30 cellular contexts compared by ENCODE assay signal in genomic region chr6:3423439-3424184, GRCh38. TPM values are rescaled to one million over a fixed set of nuclear protein-coding genes. Genes with fewer than 3 reads are reported as not detected.
DNase-seq lines count a peak whose midpoint lies in the region; ATAC-seq, FAIRE-seq and TF ChIP-seq lines count a peak whose summit lies in the region.
"Had no signal": no experiment of that assay in that cellular context is flagged by ENCODE, and none has a peak within 500 bp of the region (broad histone marks: within the 10 kb centered on the region; RNA-seq: fewer than 3 reads in every experiment).

No MANE protein-coding gene starts in this region.

- H3K4me3 ChIP-seq in HEK293 (ENCODE audit: low read depth, low read length) (no peak overlapping the region), iPS-18a (ENCODE audit: low read length) (peak overlapping the region; percentile 31), psoas muscle (no peak overlapping the region), spleen (no peak overlapping the region)
- H3K4me3 ChIP-seq: cardiac muscle cell, colonic mucosa, mucosa of descending colon, suprapubic skin had no signal

- no peaks in the 10 kb centered on the region for H3K9me3 Mint-ChIP-seq in WTC11
- H3K9me3 Mint-ChIP-seq: activated naive CD8-positive, alpha-beta T cell treated with anti-CD3 and anti-CD28 coated beads for 36 hours; activated T-cell treated with anti-CD3 and anti-CD28 coated beads, Interleukin-2, amount 50 U/mL, for 4 hours; natural killer cell; T-helper 1 cell treated with Interleukin-12 subunit alpha and Interleukin-12 subunit beta and Interleukin-4 antibody, amounts not matched to agents 30 μg/mL and 1 μg/mL, for 36 hours had no signal

- ATAC-seq in WTC11 = peak; percentile 77
- ATAC-seq in psoas muscle = peak in 3 of 4 donors; percentile 8 to 61 (median 57)
- ATAC-seq in GM19023 (IDR thresholded peaks at IDR 0.05; ENCODE audit: unreplicated experiment) = no peak
- ATAC-seq: activated T-cell treated with anti-CD3 and anti-CD28 coated beads, Interleukin-2, amount 50 U/mL, for 4 hours; mucosa of descending colon; natural killer cell had no signal

- peak overlapping the region; percentile 36 for H3K4me3 Mint-ChIP-seq in WTC11
- H3K4me3 Mint-ChIP-seq: activated naive CD8-positive, alpha-beta T cell treated with anti-CD3 and anti-CD28 coated beads for 36 hours; activated T-cell treated with anti-CD3 and anti-CD28 coated beads, Interleukin-2, amount 50 U/mL, for 4 hours; natural killer cell; T-helper 1 cell treated with Interleukin-12 subunit alpha and Interleukin-12 subunit beta and Interleukin-4 antibody, amounts not matched to agents 30 μg/mL and 1 μg/mL, for 36 hours had no signal

- no peak overlapping the region for H3K9ac ChIP-seq in iPS-18a (ENCODE audit: low read length)
- H3K9ac ChIP-seq: SK-N-SH had no signal

- no peak for DNase-seq in WTC11 (ENCODE audit: low spot score)
- DNase-seq in psoas muscle = no peak
- no peak for DNase-seq in RCC 7860 (ENCODE audit: low spot score)
- DNase-seq in spleen = no peak
- no peak for DNase-seq in dermis blood vessel endothelial cell
- DNase-seq: activated CD4-positive, CD25-positive, alpha-beta regulatory T cell; activated gamma-delta T cell; activated naive CD8-positive, alpha-beta T cell treated with anti-CD3 and anti-CD28 coated beads for 36 hours; activated T-cell treated with anti-CD3 and anti-CD28 coated beads, Interleukin-2, amount 50 U/mL, for 4 hours; aorta; colonic mucosa; effector CD8-positive, alpha-beta T cell; glutamatergic neuron; kidney glomerular epithelial cell; mucosa of descending colon; natural killer cell; NCI-H1048; NCI-H187; NCI-H524 treated with DMSO at 0.1 percent for 48 hours; SK-N-SH; stimulated activated naive CD4-positive, alpha-beta T cell had no signal

- no peak for FAIRE-seq in RCC 7860 (lab: Jason Lieb, UNC)
- FAIRE-seq: G401.6 had no signal

- H3K36me3 ChIP-seq in HEK293 (ENCODE audit: control insufficient read depth in 2 of 2, insufficient read depth in 1 of 2, low read length in 2 of 2) = no peaks in the 10 kb centered on the region
- H3K36me3 ChIP-seq in iPS-18a (ENCODE audit: control insufficient read depth, low read depth, low read length) = no peaks in the 10 kb centered on the region
- no peaks in the 10 kb centered on the region for H3K36me3 ChIP-seq in psoas muscle (ENCODE audit: insufficient read depth in 1 of 2, low read depth in 1 of 2)
- H3K36me3 ChIP-seq in spleen = no peaks in the 10 kb centered on the region
- H3K36me3 ChIP-seq: cardiac muscle cell, colonic mucosa, suprapubic skin had no signal

- H3K27me3 ChIP-seq in iPS-18a (ENCODE audit: control insufficient read depth, insufficient read depth, low read length) = no peaks in the 10 kb centered on the region
- no peaks in the 10 kb centered on the region for H3K27me3 ChIP-seq in psoas muscle (ENCODE audit: insufficient read depth in 3 of 3, low read length in 2 of 3)
- H3K27me3 ChIP-seq in spleen (replicated peaks in 1 of 7) = peaks cover 0 to 47% (median 0%) of the 10 kb centered on the region in 7 donors
- H3K27me3 ChIP-seq: colonic mucosa, suprapubic skin had no signal

- TF ChIP-seq CTCF in HEK293 (tag by site-specific recombination; IDR thresholded peaks at IDR 0.05) (no peak), WTC11 (IDR thresholded peaks at IDR 0.05) (no peak), psoas muscle (IDR thresholded peaks at IDR 0.05) (no peak), spleen (IDR thresholded peaks at IDR 0.05 in 8 of 11, conservative IDR thresholded peaks at IDR 0.05 in 3 of 11) (no peak)

- 56 to 68% (median 61%) methylated on average over 6 of the region's 6 CpGs for WGBS in psoas muscle, 3 donors
- 65 to 87% (median 79%) methylated on average over 6 of the region's 6 CpGs for WGBS in spleen, 5 donors

- H3K4me1 Mint-ChIP-seq in WTC11 = peaks cover 94% of the 10 kb centered on the region
- H3K4me1 Mint-ChIP-seq: natural killer cell had no signal

- POLR2A ChIA-PET in HEK293 (lab: Yijun Ruan, JAX) (no interaction called here), WTC11 (lab: Charles Lee) (no interaction called here)

- intact Hi-C loops in psoas muscle (cut with DNase I) = loop anchor here in 1 of 2 donors (5.0 to 10.0 kb wide), 2 partner anchors 34 to 139 kb away; partner anchors contain the start of gene SLC22A23
- intact Hi-C loops in spleen (cut with DNase I; ENCODE audit: low total_unique reads) = no loop called here

- H3K27ac Mint-ChIP-seq in WTC11 = peak overlapping the region; percentile 95
- H3K27ac Mint-ChIP-seq: activated naive CD8-positive, alpha-beta T cell treated with anti-CD3 and anti-CD28 coated beads for 36 hours; natural killer cell; T-helper 1 cell treated with Interleukin-12 subunit alpha and Interleukin-12 subunit beta and Interleukin-4 antibody, amounts not matched to agents 30 μg/mL and 1 μg/mL, for 36 hours had no signal

- no peaks in the 10 kb centered on the region for H3K36me3 Mint-ChIP-seq in WTC11
- H3K36me3 Mint-ChIP-seq: activated naive CD8-positive, alpha-beta T cell treated with anti-CD3 and anti-CD28 coated beads for 36 hours; natural killer cell had no signal

- H3K27me3 Mint-ChIP-seq in WTC11 (ENCODE audit: low read depth) = no peaks in the 10 kb centered on the region
- H3K27me3 Mint-ChIP-seq: activated naive CD8-positive, alpha-beta T cell treated with anti-CD3 and anti-CD28 coated beads for 36 hours had no signal

- H3K27ac ChIP-seq in HEK293 (ENCODE audit: extremely low read depth, low read depth, low read length) (no peak overlapping the region), iPS-18a (ENCODE audit: low read length) (peak overlapping the region; percentile 15), psoas muscle (no peak overlapping the region), spleen (no peak overlapping the region)
- H3K27ac ChIP-seq: C4-2B, cardiac muscle cell, colonic mucosa, epithelial cell of prostate, suprapubic skin had no signal

- no peak for TF ChIP-seq POLR2A in spleen (IDR thresholded peaks at IDR 0.05)

- CTCF ChIA-PET in HEK293 (lab: Yijun Ruan, JAX) = interaction anchor here (0.6 to 2.6 kb wide), 3 partner anchors 11 to 1177 kb away, joined by 4 to 25 read pairs (median 4); no protein-coding TSS in a partner anchor
- CTCF ChIA-PET in WTC11 (lab: Charles Lee) = interaction anchor here (0.6 to 1.1 kb wide), 5 partner anchors 9 to 434 kb away, joined by 3 to 5 read pairs (median 3); no protein-coding TSS in a partner anchor

- H3K9me3 ChIP-seq in HEK293 (ENCODE audit: control insufficient read depth, insufficient read depth, low read depth, low read length) (no peaks in the 10 kb centered on the region), iPS-18a (ENCODE audit: control insufficient read depth, low read depth, low read length) (no peaks in the 10 kb centered on the region), psoas muscle (no peaks in the 10 kb centered on the region), spleen (no peaks in the 10 kb centered on the region)
- H3K9me3 ChIP-seq: colonic mucosa, mucosa of descending colon, SK-N-SH, suprapubic skin had no signal

- H3K4me1 ChIP-seq in HEK293 (ENCODE audit: control insufficient read depth, insufficient read depth, low read length) (peaks cover 36% of the 10 kb centered on the region), iPS-18a (ENCODE audit: control insufficient read depth, low read depth, low read length) (peaks cover 69% of the 10 kb centered on the region), psoas muscle (peaks cover 56% of the 10 kb centered on the region), spleen (peaks cover 0 to 11% (median 7%) of the 10 kb centered on the region in 6 donors)
- H3K4me1 ChIP-seq: colonic mucosa had no signal

TF ChIP-seq in HEK293, 187 proteins besides CTCF, POLR2A, EP300 and RAD21:
- TF ChIP-seq ZNF404 (tag by site-specific recombination; IDR thresholded peaks at IDR 0.05) = no peak
- TF ChIP-seq ZNF600 (tag by site-specific recombination; IDR thresholded peaks at IDR 0.05) = 0 out of 2 replicates have a peak, but pooled peaks have one; percentile 36
- TF ChIP-seq ZNF155 (tag by site-specific recombination; IDR thresholded peaks at IDR 0.05) = no peak

TF ChIP-seq in WTC11, 78 proteins besides CTCF, POLR2A, EP300 and RAD21:
- TF ChIP-seq ZSCAN18 (CRISPR knock-in tag; IDR thresholded peaks at IDR 0.05) (peak; percentile 53; the same call in 1 of the 2 replicates), ZNF423 (CRISPR knock-in tag; IDR thresholded peaks at IDR 0.05) (peak; percentile 79), ZNF138 (CRISPR knock-in tag; conservative IDR thresholded peaks at IDR 0.05) (no peak), ZBTB21 (CRISPR knock-in tag; IDR thresholded peaks at IDR 0.05; ENCODE audit: borderline replicate concordance) (0 out of 2 replicates have a peak, but pooled peaks have one; percentile 16)

RNA-seq across cellular contexts. Expression of gene SLC22A23, which starts 33.2 kb away (rescaled TPM):
- total RNA-seq in WTC11 (2021) (33.6 to 38.2 TPM (median 33.8 TPM) in 3 replicates), psoas muscle (10 to 100 TPM in 3 of 4 donors, 1 to 10 TPM in 1; 8.7 to 13.7 (median 13.2) TPM), spleen (10 to 100 TPM; 15.1 to 22.6 (median 20.2) TPM), dermis blood vessel endothelial cell (58.5 and 70.6 TPM in 2 replicates)
- polyA plus RNA-seq in psoas muscle (1 to 10 TPM; 4.6 to 7.8 (median 5.1) TPM), spleen (1 to 10 TPM; 1.9 to 2.4 (median 2.0) TPM)
- polyA plus RNA-seq: SK-N-SH had no signal

Comparison
In these comparisons a context has a peak if more than half of its experiments do, and no peak if none do; other contexts are left out.
1. Of the 8 proteins assayed by ChIP-seq in both HEK293 and WTC11: peak only in HEK293: none; only in WTC11: ZBTB21, ZNF423 and ZSCAN18; in both: none; in neither: 5.